ENCODE assay signal across 1 cellular context in genomic region chr5:139543423-139543991, GRCh38.
TF ChIP-seq lines count a peak whose summit lies in the region.

No MANE protein-coding gene starts in this region.

TF ChIP-seq in GM12878, 131 proteins besides CTCF, POLR2A, EP300 and RAD21 (continued from another document and continues in another):
- TF ChIP-seq PRDM15 (CRISPR knock-in tag; IDR thresholded peaks at IDR 0.05) (no peak), BRCA1 (IDR thresholded peaks at IDR 0.05; ENCODE audit: low read depth, low read length) (no peak), SRF (IDR thresholded peaks at IDR 0.05; ENCODE audit: low read depth in 2 of 2, low read length in 2 of 2) (no peak), SREBF2 (IDR thresholded peaks at IDR 0.05; ENCODE audit: low read length) (no peak), GATAD2B (conservative IDR thresholded peaks at IDR 0.05; ENCODE audit: low read depth) (0 out of 2 replicates have a peak, but pooled peaks have one; percentile 40), CBX5 (IDR thresholded peaks at IDR 0.05; ENCODE audit: low read depth) (no peak), EED (IDR thresholded peaks at IDR 0.05; ENCODE audit: low read depth) (no peak), SMAD1 (IDR thresholded peaks at IDR 0.05; ENCODE audit: low read depth, partially characterized antibody) (no peak), PKNOX1 (IDR thresholded peaks at IDR 0.05) (peak; percentile 23; the same call in 1 of the 2 replicates), KAT2A (conservative IDR thresholded peaks at IDR 0.05; ENCODE audit: control insufficient read depth, low read depth, low read length) (no peak), MEF2B (IDR thresholded peaks at IDR 0.05; ENCODE audit: partially characterized antibody, poor library complexity, severe bottlenecking) (no peak), ETV6 (conservative IDR thresholded peaks at IDR 0.05 in 1 of 2, IDR thresholded peaks at IDR 0.05 in 1 of 2; ENCODE audit: borderline replicate concordance in 1 of 2, low read depth in 1 of 2) (no peak), KDM1A (IDR thresholded peaks at IDR 0.05; ENCODE audit: borderline replicate concordance) (no peak), E2F4 (IDR thresholded peaks at IDR 0.05; ENCODE audit: low read depth, low read length) (no peak), PML (IDR thresholded peaks at IDR 0.05; ENCODE audit: low read length) (no peak), CREM (IDR thresholded peaks at IDR 0.05; ENCODE audit: low read depth) (peak; percentile 49; the same call in 1 of the 2 replicates), WRNIP1 (IDR thresholded peaks at IDR 0.05; ENCODE audit: borderline replicate concordance, low read depth, low read length) (0 out of 2 replicates have a peak, but pooled peaks have one; percentile 54), RCOR1 (conservative IDR thresholded peaks at IDR 0.05; ENCODE audit: low read depth, low read length) (no peak), SP1 (IDR thresholded peaks at IDR 0.05; ENCODE audit: low read depth, low read length) (no peak), ZBTB4 (CRISPR knock-in tag; IDR thresholded peaks at IDR 0.05) (no peak), ZBTB40 (IDR thresholded peaks at IDR 0.05; ENCODE audit: borderline replicate concordance) (0 out of 2 replicates have a peak, but pooled peaks have one; percentile 4), CHD1 (IDR thresholded peaks at IDR 0.05; ENCODE audit: low read depth, low read length) (no peak), REST (IDR thresholded peaks at IDR 0.05; ENCODE audit: low read depth, low read length) (no peak), CBX3 (IDR thresholded peaks at IDR 0.05; ENCODE audit: borderline replicate concordance, low read depth) (no peak), ZNF592 (IDR thresholded peaks at IDR 0.05) (no peak), YBX1 (IDR thresholded peaks at IDR 0.05) (no peak), ZBTB33 (IDR thresholded peaks at IDR 0.05) (no peak), SUPT20H (IDR thresholded peaks at IDR 0.05; ENCODE audit: borderline replicate concordance, control insufficient read depth, low read depth, low read length) (no peak)
